Comparison of ENCODE assay signal across 23 cellular contexts in the genomic region with DNA sequence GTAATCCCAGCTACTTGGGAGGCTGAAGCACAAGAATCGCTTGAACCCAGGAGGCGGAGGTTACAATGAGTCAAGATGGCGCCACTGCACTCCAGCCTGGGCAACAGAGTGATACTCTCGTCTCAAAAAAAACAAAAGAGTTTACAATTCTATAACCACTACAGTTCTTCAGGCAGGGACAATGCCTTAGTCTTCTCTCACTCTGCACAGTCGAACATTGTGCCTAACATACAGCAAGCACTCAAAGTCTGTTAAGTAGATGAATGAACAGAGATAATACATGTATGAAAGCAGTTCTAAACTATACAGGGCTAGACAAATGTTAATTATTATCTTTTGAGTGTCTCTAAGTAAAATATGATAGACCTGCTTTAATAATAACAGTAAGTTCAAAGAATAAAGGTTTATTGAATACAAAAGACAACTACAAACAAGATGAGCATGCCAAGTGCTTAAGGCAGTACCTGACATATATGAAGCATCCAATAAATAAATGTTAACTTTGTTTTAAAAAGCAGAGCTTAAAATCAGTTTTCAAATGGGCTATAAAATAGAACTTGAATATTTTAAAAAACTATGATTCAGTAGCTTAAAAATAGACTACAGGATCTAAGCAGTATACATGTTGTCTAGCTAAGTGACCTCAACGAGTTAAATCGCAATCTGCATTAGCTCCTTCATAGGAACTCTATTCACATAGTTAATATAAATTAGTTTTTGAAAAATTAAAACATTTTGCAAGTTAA.
"Had no signal": no experiment of that assay in that cellular context is flagged by ENCODE, and none has a peak within 500 bp of the region (broad histone marks: within the 10 kb centered on the region; RNA-seq: fewer than 3 reads in every experiment).

No MANE protein-coding gene starts in this region.

- H3K4me1 ChIP-seq: esophagus muscularis mucosa, foreskin keratinocyte, gastrocnemius medialis, heart right ventricle, left lung, lower lobe of right lung had no signal

- H3K9me3 ChIP-seq: esophagus muscularis mucosa, gastrocnemius medialis, heart right ventricle, left lung, lower lobe of right lung, mucosa of descending colon had no signal

- H3K4me1 Mint-ChIP-seq: mesothelial cell of epicardium had no signal

- H3K4me3 ChIP-seq: coronary artery, dorsolateral prefrontal cortex, esophagus muscularis mucosa, gastrocnemius medialis, heart right ventricle, left lung, lower lobe of right lung, mucosa of descending colon had no signal

- H3K27me3 Mint-ChIP-seq: naive B cell had no signal

- H3K27ac ChIP-seq: coronary artery, dorsolateral prefrontal cortex, esophagus muscularis mucosa, foreskin keratinocyte, gastrocnemius medialis, heart right ventricle, left lung, lower lobe of right lung had no signal

- H3K27ac Mint-ChIP-seq: mesothelial cell of epicardium had no signal

- DNase-seq: dermis blood vessel endothelial cell; dorsolateral prefrontal cortex; effector CD4-positive, alpha-beta T cell; effector memory CD4-positive, alpha-beta T cell; foreskin keratinocyte; gastrocnemius medialis; glutamatergic neuron; head of caudate nucleus; heart right ventricle; hippocampal formation; left cardiac atrium; left lung; left ventricle myocardium superior; lower lobe of right lung; mesenchymal stem cell; mucosa of descending colon; naive B cell had no signal

- H3K27me3 ChIP-seq: dorsolateral prefrontal cortex, esophagus muscularis mucosa, foreskin keratinocyte, gastrocnemius medialis, heart right ventricle, left lung had no signal

- FAIRE-seq: endothelial cell of umbilical vein, islet of Langerhans, keratinocyte had no signal

- H3K4me3 Mint-ChIP-seq: mesothelial cell of epicardium, naive B cell had no signal

- ATAC-seq: foreskin keratinocyte, gastrocnemius medialis, heart right ventricle, left cardiac atrium, left lung, left ventricle myocardium superior, lower lobe of right lung, mucosa of descending colon had no signal
